8 cellular contexts compared by ENCODE assay signal in the genomic region with DNA sequence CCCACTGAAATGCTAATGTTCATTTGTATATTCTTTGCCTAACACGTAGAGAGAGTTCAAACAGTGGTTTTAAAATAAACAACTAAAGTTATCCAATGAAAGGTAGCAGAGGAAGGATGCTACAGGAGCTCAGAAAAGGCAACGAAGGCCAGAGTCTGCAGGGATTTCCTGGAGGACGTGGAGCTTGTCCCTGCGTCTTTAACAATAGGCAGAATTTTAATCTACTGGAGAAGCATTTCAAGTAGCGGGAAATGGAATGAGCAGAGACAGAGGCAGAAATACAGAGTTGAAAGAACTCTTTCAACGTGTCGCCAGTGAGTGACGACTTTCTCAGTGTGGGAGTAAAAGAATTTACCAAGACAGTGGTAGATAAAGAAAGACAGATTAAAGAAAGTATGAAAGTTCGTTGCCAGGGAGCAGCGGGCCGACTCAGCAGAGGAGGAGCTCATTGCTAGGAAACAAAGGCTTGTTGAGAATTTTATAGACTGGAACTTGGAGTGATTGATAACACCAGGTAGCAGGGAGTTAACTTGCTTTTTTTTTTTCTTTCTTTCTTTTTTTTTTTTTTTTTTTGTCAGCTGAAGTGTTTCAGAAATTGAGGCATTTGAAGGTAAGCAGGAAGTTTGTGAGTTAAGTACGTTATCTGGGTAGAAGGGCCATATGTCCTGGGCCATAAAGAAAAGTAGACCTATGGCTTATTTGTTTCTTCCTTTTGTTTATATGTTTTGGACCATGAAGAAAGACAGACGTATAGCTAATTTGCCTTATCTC. TPM values are rescaled to one million over a fixed set of nuclear protein-coding genes. Genes with fewer than 3 reads are reported as not detected.
DNase-seq lines count a peak whose midpoint lies in the region; ATAC-seq, FAIRE-seq and TF ChIP-seq lines count a peak whose summit lies in the region.

No MANE protein-coding gene starts in this region.

- ATAC-seq in HG03378 (IDR thresholded peaks at IDR 0.05; ENCODE audit: unreplicated experiment) = peak; percentile 26

- DNase-seq in GM19239 (ENCODE audit: insufficient read length, low spot score) (no peak), Peyer's patch (peak; percentile 20 to 61 (median 56)), hepatic stellate cell (ENCODE audit: low spot score) (peak; percentile 25), retina (peak; percentile 83), cortex of kidney (lab: John Stamatoyannopoulos, UW) (no peak)

- no peak for TF ChIP-seq POLR2A in Peyer's patch (IDR thresholded peaks at IDR 0.05)

- H3K27ac ChIP-seq in C4-2B (peak overlapping the region; percentile 66), Peyer's patch (peak overlapping the region; percentile 55 to 79 (median 66)), angular gyrus (ENCODE audit: low read depth, low read length) (peak overlapping the region; percentile 29)

- no peaks in the 10 kb centered on the region for H3K9me3 ChIP-seq in Peyer's patch

- no peaks in the 10 kb centered on the region for H3K27me3 ChIP-seq in Peyer's patch

- peaks cover 0 to 28% (median 2%) of the 10 kb centered on the region in 4 donors for H3K4me1 ChIP-seq in Peyer's patch

- peak; percentile 53 for FAIRE-seq in GM19239 (lab: Jason Lieb, UNC)

- no peaks in the 10 kb centered on the region for H3K36me3 ChIP-seq in Peyer's patch

- H3K4me3 ChIP-seq in Peyer's patch = peak overlapping the region; percentile 67 to 90 (median 74)

- no peak for TF ChIP-seq CTCF in C4-2B (conservative IDR thresholded peaks at IDR 0.05)
- TF ChIP-seq CTCF in Peyer's patch (IDR thresholded peaks at IDR 0.05) = no peak

RNA-seq across cellular contexts. Expression of a gene that starts 0.6 kb away (rescaled TPM):
- 10 to 100 TPM; 43.2 to 70.2 (median 55.3) TPM for total RNA-seq in Peyer's patch

RNA-seq across cellular contexts. Expression of a gene that starts 29.9 kb away (rescaled TPM):
- total RNA-seq in Peyer's patch = 10 to 100 TPM; 40.0 to 90.0 (median 52.4) TPM

Comparison
In these comparisons a context has a peak if more than half of its experiments do, and no peak if none do; other contexts are left out.
1. DNase-seq: peak in Peyer's patch (3 of 3), hepatic stellate cell (single experiment) and retina (single experiment); none in GM19239 (single experiment) and cortex of kidney (single experiment).
2. Peak in every context shown above with its lines, with median percentiles within 50 percentile points of each other: H3K27ac ChIP-seq.